Comparison of ENCODE assay signal across 14 cellular contexts in genomic region chr6:17768388-17768787, GRCh38.
A peak's percentile ranks its signal among the peaks of the same experiment; 100 is the strongest.
DNase-seq lines count a peak whose midpoint lies in the region; ATAC-seq, FAIRE-seq and TF ChIP-seq lines count a peak whose summit lies in the region.
"Had no signal": no experiment of that assay in that cellular context is flagged by ENCODE, and none has a peak within 500 bp of the region (broad histone marks: within the 10 kb centered on the region; RNA-seq: fewer than 3 reads in every experiment).

No MANE protein-coding gene starts in this region.

- TF ChIP-seq RAD21 in A549 (conservative IDR thresholded peaks at IDR 0.05 in 1 of 2, IDR thresholded peaks at IDR 0.05 in 1 of 2), result no peak

- H3K4me2 ChIP-seq in A549, result no peak overlapping the region
- H3K4me2 ChIP-seq in hepatocyte, result no peak overlapping the region

- ATAC-seq in A549, result no peak
- no peak for ATAC-seq in stimulated activated effector memory CD8-positive, alpha-beta T cell treated with anti-CD3 and anti-CD28 coated beads, Interleukin-12 subunit alpha, Interleukin-12 subunit beta, amount 100 ng/mL, for 72 hours

- H3K4me1 ChIP-seq in A549 (no peaks in the 10 kb centered on the region), hepatocyte (ENCODE audit: insufficient read depth) (no peaks in the 10 kb centered on the region), sigmoid colon (no peaks in the 10 kb centered on the region)
- H3K4me1 ChIP-seq: ascending aorta, uterus had no signal

- no peak overlapping the region for H2AFZ ChIP-seq in hepatocyte

- CTCF ChIA-PET in A549 (lab: Yijun Ruan, JAX), result interaction anchor here (0.6 kb wide), 1 partner anchor 25 kb away, joined by 4 read pairs; no protein-coding TSS in a partner anchor
- CTCF ChIA-PET in activated naive CD4-positive, alpha-beta T cell treated with anti-CD3 and anti-CD28 coated beads, Interleukin-2, amount 10 ng/mL, durations not matched to agents 7 days and 5 days (lab: Charles Lee), result no interaction called here

- no peaks in the 10 kb centered on the region for H3K27me3 ChIP-seq in hepatocyte
- no peaks in the 10 kb centered on the region for H3K27me3 ChIP-seq in sigmoid colon
- H3K27me3 ChIP-seq: ascending aorta, neutrophil, uterus had no signal

- H3K36me3 ChIP-seq in hepatocyte (replicated peaks; ENCODE audit: insufficient read depth, low read depth), result no peaks in the 10 kb centered on the region
- peaks cover 35 to 88% (median 50%) of the 10 kb centered on the region in 4 donors for H3K36me3 ChIP-seq in sigmoid colon

- H3K36me3 Mint-ChIP-seq in stimulated activated effector memory CD8-positive, alpha-beta T cell treated with anti-CD3 and anti-CD28 coated beads, Interleukin-12 subunit alpha, Interleukin-12 subunit beta, amount 100 ng/mL, for 72 hours, result no peaks in the 10 kb centered on the region
- H3K36me3 Mint-ChIP-seq in activated naive CD4-positive, alpha-beta T cell treated with anti-CD3 and anti-CD28 coated beads, Interleukin-2, amount 10 ng/mL, durations not matched to agents 7 days and 5 days, result no peaks in the 10 kb centered on the region

- H4K20me1 ChIP-seq in hepatocyte (ENCODE audit: insufficient read depth, poor library complexity, severe bottlenecking), result no peaks in the 10 kb centered on the region

- H3K9me3 Mint-ChIP-seq in stimulated activated effector memory CD8-positive, alpha-beta T cell treated with anti-CD3 and anti-CD28 coated beads, Interleukin-12 subunit alpha, Interleukin-12 subunit beta, amount 100 ng/mL, for 72 hours, result no peaks in the 10 kb centered on the region
- H3K9me3 Mint-ChIP-seq in activated naive CD4-positive, alpha-beta T cell treated with anti-CD3 and anti-CD28 coated beads, Interleukin-2, amount 10 ng/mL, durations not matched to agents 7 days and 5 days, result no peaks in the 10 kb centered on the region

- peaks cover 15% of the 10 kb centered on the region for H3K27me3 Mint-ChIP-seq in activated naive CD4-positive, alpha-beta T cell treated with anti-CD3 and anti-CD28 coated beads, Interleukin-2, amount 10 ng/mL, durations not matched to agents 7 days and 5 days

- no peak for FAIRE-seq in A549 (lab: Jason Lieb, UNC)
- FAIRE-seq: G401.6, kidney had no signal

- H3K79me2 ChIP-seq in hepatocyte, result no peaks in the 10 kb centered on the region

- TF ChIP-seq CTCF in A549 (IDR thresholded peaks at IDR 0.05) (no peak), hepatocyte (IDR thresholded peaks at IDR 0.05; ENCODE audit: poor library complexity) (no peak), sigmoid colon (IDR thresholded peaks at IDR 0.05) (no peak)

- POLR2A ChIA-PET in A549 (lab: Yijun Ruan, JAX), result no interaction called here

- TF ChIP-seq EP300 in A549 (IDR thresholded peaks at IDR 0.05) (no peak), sigmoid colon (IDR thresholded peaks at IDR 0.05) (no peak)

- H3K9me2 ChIP-seq in hepatocyte (replicated peaks; ENCODE audit: insufficient read depth), result no peaks in the 10 kb centered on the region

- intact Hi-C loops in sigmoid colon (cut with DNase I), result no loop called here

- no peak overlapping the region for H3K4me3 Mint-ChIP-seq in stimulated activated effector memory CD8-positive, alpha-beta T cell treated with anti-CD3 and anti-CD28 coated beads, Interleukin-12 subunit alpha, Interleukin-12 subunit beta, amount 100 ng/mL, for 72 hours
- H3K4me3 Mint-ChIP-seq in activated naive CD4-positive, alpha-beta T cell treated with anti-CD3 and anti-CD28 coated beads, Interleukin-2, amount 10 ng/mL, durations not matched to agents 7 days and 5 days, result no peak overlapping the region

- no peak overlapping the region for H3K27ac Mint-ChIP-seq in stimulated activated effector memory CD8-positive, alpha-beta T cell treated with anti-CD3 and anti-CD28 coated beads, Interleukin-12 subunit alpha, Interleukin-12 subunit beta, amount 100 ng/mL, for 72 hours
- H3K27ac Mint-ChIP-seq in activated naive CD4-positive, alpha-beta T cell treated with anti-CD3 and anti-CD28 coated beads, Interleukin-2, amount 10 ng/mL, durations not matched to agents 7 days and 5 days, result no peak overlapping the region

- H3K27ac ChIP-seq in A549, result no peak overlapping the region
- H3K27ac ChIP-seq in hepatocyte, result no peak overlapping the region
- H3K27ac ChIP-seq in sigmoid colon, result no peak overlapping the region
- H3K27ac ChIP-seq: ascending aorta, neutrophil, uterus had no signal

- DNase-seq in A549 (ENCODE audit: low read depth in 1 of 2, low spot score in 1 of 2) (no peak), HuH-7 (ENCODE audit: low spot score) (peak; percentile 8), amniotic epithelial cell (ENCODE audit: low read depth) (peak; percentile 52), hepatocyte (ENCODE audit: low spot score) (peak; percentile 49), sigmoid colon (no peak), NCI-H2029 (lab: John Stamatoyannopoulos, UW) (no peak)
- DNase-seq in stimulated activated effector memory CD8-positive, alpha-beta T cell treated with anti-CD3 and anti-CD28 coated beads, Interleukin-12 subunit alpha, Interleukin-12 subunit beta, amount 100 ng/mL, for 72 hours (ENCODE audit: low spot score in 2 of 2), result no peak
- DNase-seq in activated naive CD4-positive, alpha-beta T cell treated with anti-CD3 and anti-CD28 coated beads, Interleukin-2, amount 10 ng/mL, durations not matched to agents 7 days and 5 days, result no peak
- DNase-seq: activated CD8-positive, alpha-beta memory T cell treated with anti-CD3 and anti-CD28 coated beads, Interleukin-2, amount 50 U/mL, for 4 hours; kidney; uterus had no signal

- WGBS in A549 (ENCODE audit: missing lambda C conversion rate), result 91% methylated on average over 3 of the region's 3 CpGs
- WGBS in hepatocyte (ENCODE audit: low lambda C conversion rate, missing lambda C conversion rate), result 86% methylated on average over 3 of the region's 3 CpGs
- WGBS in sigmoid colon, 2 donors, result 82 to 91% methylated on average over 3 of the region's 3 CpGs

- H3K4me1 Mint-ChIP-seq in stimulated activated effector memory CD8-positive, alpha-beta T cell treated with anti-CD3 and anti-CD28 coated beads, Interleukin-12 subunit alpha, Interleukin-12 subunit beta, amount 100 ng/mL, for 72 hours, result no peaks in the 10 kb centered on the region
- no peaks in the 10 kb centered on the region for H3K4me1 Mint-ChIP-seq in activated naive CD4-positive, alpha-beta T cell treated with anti-CD3 and anti-CD28 coated beads, Interleukin-2, amount 10 ng/mL, durations not matched to agents 7 days and 5 days

- no peaks in the 10 kb centered on the region for H3K9me3 ChIP-seq in A549
- H3K9me3 ChIP-seq in hepatocyte (ENCODE audit: low read depth), result no peaks in the 10 kb centered on the region
- H3K9me3 ChIP-seq in sigmoid colon, result no peaks in the 10 kb centered on the region
- H3K9me3 ChIP-seq: ascending aorta, neutrophil, uterus had no signal

- TF ChIP-seq POLR2A in A549 (IDR thresholded peaks at IDR 0.05; ENCODE audit: low read length), result no peak
- no peak for TF ChIP-seq POLR2A in sigmoid colon (IDR thresholded peaks at IDR 0.05)

- no peak overlapping the region for H3K4me3 ChIP-seq in A549
- H3K4me3 ChIP-seq in hepatocyte, result no peak overlapping the region
- no peak overlapping the region for H3K4me3 ChIP-seq in sigmoid colon
- H3K4me3 ChIP-seq: ascending aorta, uterus had no signal

TF ChIP-seq in A549, 52 proteins besides CTCF, POLR2A, EP300 and RAD21:
- TF ChIP-seq FOXS1 (CRISPR knock-in tag; IDR thresholded peaks at IDR 0.05), result no peak
- TF ChIP-seq, protein P1, sequence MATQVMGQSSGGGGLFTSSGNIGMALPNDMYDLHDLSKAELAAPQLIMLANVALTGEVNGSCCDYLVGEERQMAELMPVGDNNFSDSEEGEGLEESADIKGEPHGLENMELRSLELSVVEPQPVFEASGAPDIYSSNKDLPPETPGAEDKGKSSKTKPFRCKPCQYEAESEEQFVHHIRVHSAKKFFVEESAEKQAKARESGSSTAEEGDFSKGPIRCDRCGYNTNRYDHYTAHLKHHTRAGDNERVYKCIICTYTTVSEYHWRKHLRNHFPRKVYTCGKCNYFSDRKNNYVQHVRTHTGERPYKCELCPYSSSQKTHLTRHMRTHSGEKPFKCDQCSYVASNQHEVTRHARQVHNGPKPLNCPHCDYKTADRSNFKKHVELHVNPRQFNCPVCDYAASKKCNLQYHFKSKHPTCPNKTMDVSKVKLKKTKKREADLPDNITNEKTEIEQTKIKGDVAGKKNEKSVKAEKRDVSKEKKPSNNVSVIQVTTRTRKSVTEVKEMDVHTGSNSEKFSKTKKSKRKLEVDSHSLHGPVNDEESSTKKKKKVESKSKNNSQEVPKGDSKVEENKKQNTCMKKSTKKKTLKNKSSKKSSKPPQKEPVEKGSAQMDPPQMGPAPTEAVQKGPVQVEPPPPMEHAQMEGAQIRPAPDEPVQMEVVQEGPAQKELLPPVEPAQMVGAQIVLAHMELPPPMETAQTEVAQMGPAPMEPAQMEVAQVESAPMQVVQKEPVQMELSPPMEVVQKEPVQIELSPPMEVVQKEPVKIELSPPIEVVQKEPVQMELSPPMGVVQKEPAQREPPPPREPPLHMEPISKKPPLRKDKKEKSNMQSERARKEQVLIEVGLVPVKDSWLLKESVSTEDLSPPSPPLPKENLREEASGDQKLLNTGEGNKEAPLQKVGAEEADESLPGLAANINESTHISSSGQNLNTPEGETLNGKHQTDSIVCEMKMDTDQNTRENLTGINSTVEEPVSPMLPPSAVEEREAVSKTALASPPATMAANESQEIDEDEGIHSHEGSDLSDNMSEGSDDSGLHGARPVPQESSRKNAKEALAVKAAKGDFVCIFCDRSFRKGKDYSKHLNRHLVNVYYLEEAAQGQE (IDR thresholded peaks at IDR 0.05), result peak; percentile 77

Comparison
In these comparisons a context has a peak if more than half of its experiments do, and no peak if none do; other contexts are left out.
1. DNase-seq: peak in HuH-7 (single experiment), amniotic epithelial cell (single experiment) and hepatocyte (single experiment); none in A549 (0 of 2), sigmoid colon (single experiment), stimulated activated effector memory CD8-positive, alpha-beta T cell treated with anti-CD3 and anti-CD28 coated beads, Interleukin-12 subunit alpha, Interleukin-12 subunit beta, amount 100 ng/mL, for 72 hours (0 of 2), NCI-H2029 (single experiment) and activated naive CD4-positive, alpha-beta T cell treated with anti-CD3 and anti-CD28 coated beads, Interleukin-2, amount 10 ng/mL, durations not matched to agents 7 days and 5 days (single experiment).